Comparison of ENCODE assay signal across 16 cellular contexts in the genomic region with DNA sequence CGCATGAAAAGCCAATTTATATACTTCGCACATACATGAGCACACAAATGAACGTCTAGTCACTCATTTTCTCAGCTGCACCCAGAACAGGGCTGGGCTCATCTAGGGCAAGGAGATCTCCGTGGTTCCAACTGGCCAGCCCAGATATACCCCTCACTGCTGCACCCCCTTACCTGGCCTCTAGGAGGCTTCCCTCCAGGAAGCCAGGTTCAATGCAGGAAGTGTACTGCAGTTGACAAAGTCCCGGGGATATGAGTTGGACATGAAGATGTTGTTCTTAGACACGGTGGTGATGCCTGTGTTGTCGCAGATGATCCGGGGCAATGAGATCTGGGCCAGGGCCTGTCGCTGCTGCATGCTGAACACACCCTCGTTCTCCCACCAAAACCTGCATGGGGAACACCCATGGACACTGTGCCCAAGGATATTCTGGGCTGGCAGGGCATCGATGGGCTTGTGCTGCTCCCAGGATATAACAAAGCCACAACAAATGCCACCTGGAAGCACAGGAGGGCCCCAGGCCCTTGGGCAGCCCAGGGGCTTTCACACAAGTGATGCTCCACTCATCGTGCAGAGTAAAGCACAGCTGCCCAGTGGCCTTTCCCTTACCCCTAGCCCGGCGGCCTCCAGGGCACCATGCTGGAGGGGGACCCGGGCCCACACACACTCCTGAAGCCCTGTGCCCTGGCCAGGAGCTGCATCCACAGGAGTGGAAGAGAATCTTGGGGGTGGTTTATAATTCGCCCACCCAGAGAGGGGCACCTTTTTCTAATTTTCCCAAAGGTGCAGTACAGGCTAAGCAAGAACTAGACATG. TPM values are rescaled to one million over a fixed set of nuclear protein-coding genes. Genes with fewer than 3 reads are reported as not detected.
DNase-seq lines count a peak whose midpoint lies in the region; ATAC-seq, FAIRE-seq and TF ChIP-seq lines count a peak whose summit lies in the region.
"Had no signal": no experiment of that assay in that cellular context is flagged by ENCODE, and none has a peak within 500 bp of the region (broad histone marks: within the 10 kb centered on the region; RNA-seq: fewer than 3 reads in every experiment).

No MANE protein-coding gene starts in this region.

- H3K9me3 ChIP-seq in T-helper 17 cell (ENCODE audit: control insufficient read depth, low read length, poor library complexity, severe bottlenecking), result no peaks in the 10 kb centered on the region
- H3K9me3 ChIP-seq in keratinocyte (ENCODE audit: control insufficient read depth, low read depth, low read length), result no peaks in the 10 kb centered on the region
- H3K9me3 ChIP-seq: colonic mucosa, HAP-1 had no signal

- no peak overlapping the region for H2AFZ ChIP-seq in keratinocyte (ENCODE audit: control insufficient read depth, low read length)

- dilution Hi-C loops in keratinocyte (cut with MboI; ENCODE audit: extremely low pct_ligation_motif_present, low sequenced_read_pairs), result no loop called here

- peaks cover 57% of the 10 kb centered on the region for H3K27me3 Mint-ChIP-seq in T-helper 17 cell

- peak; percentile 4 for DNase-seq in COR-L47 (lab: John Stamatoyannopoulos, UW)
- DNase-seq in T-helper 17 cell, result no peak
- DNase-seq in keratinocyte (ENCODE audit: low read depth, low spot score), result no peak
- no peak for DNase-seq in NCI-H187 treated with DMSO at 0.1 percent for 48 hours (lab: John Stamatoyannopoulos, UW)
- DNase-seq in activated CD4-positive, alpha-beta T cell treated with anti-CD3 and anti-CD28 coated beads for 1 hour, result no peak
- no peak for DNase-seq in activated CD4-positive, alpha-beta T cell treated with anti-CD3 and anti-CD28 coated beads for 4 hours
- no peak for DNase-seq in NCI-H2227 (lab: John Stamatoyannopoulos, UW; ENCODE audit: unreplicated experiment)
- DNase-seq: activated naive CD8-positive, alpha-beta T cell treated with anti-CD3 and anti-CD28 coated beads for 36 hours; CD8-positive, alpha-beta memory T cell; colonic mucosa; NCI-H1417 treated with DMSO at 0.1 percent for 48 hours; T-helper 1 cell had no signal

- H4K20me1 ChIP-seq in keratinocyte (ENCODE audit: control insufficient read depth, extremely low read depth, insufficient read depth, low read length), result no peaks in the 10 kb centered on the region

- H3K4me1 Mint-ChIP-seq in T-helper 17 cell, result no peaks in the 10 kb centered on the region
- H3K4me1 Mint-ChIP-seq: activated naive CD8-positive, alpha-beta T cell treated with anti-CD3 and anti-CD28 coated beads for 36 hours; CD8-positive, alpha-beta memory T cell had no signal

- H3K4me3 Mint-ChIP-seq in T-helper 17 cell, result no peak overlapping the region
- H3K4me3 Mint-ChIP-seq: activated naive CD8-positive, alpha-beta T cell treated with anti-CD3 and anti-CD28 coated beads for 36 hours; CD8-positive, alpha-beta memory T cell had no signal

- ATAC-seq in T-helper 17 cell, result peak; percentile 28

- peaks cover 4% of the 10 kb centered on the region for H3K36me3 Mint-ChIP-seq in T-helper 17 cell (ENCODE audit: low read depth)
- H3K36me3 Mint-ChIP-seq: activated naive CD8-positive, alpha-beta T cell treated with anti-CD3 and anti-CD28 coated beads for 36 hours had no signal

- H3K79me2 ChIP-seq in keratinocyte (ENCODE audit: control insufficient read depth, insufficient read depth, low read length), result no peaks in the 10 kb centered on the region

- no peak overlapping the region for H3K27ac ChIP-seq in keratinocyte (ENCODE audit: control insufficient read depth, insufficient read depth, low read length)
- H3K27ac ChIP-seq: colonic mucosa, skin epidermis had no signal

- H3K27ac Mint-ChIP-seq in T-helper 17 cell, result no peak overlapping the region
- H3K27ac Mint-ChIP-seq: activated naive CD8-positive, alpha-beta T cell treated with anti-CD3 and anti-CD28 coated beads for 36 hours; CD8-positive, alpha-beta memory T cell had no signal

- H3K4me2 ChIP-seq in keratinocyte (ENCODE audit: control insufficient read depth, extremely low read depth, insufficient read depth, low read depth, low read length), result no peak overlapping the region

- H3K9ac ChIP-seq in keratinocyte (ENCODE audit: control insufficient read depth, extremely low read depth, insufficient read depth, low read length), result no peak overlapping the region

- no peaks in the 10 kb centered on the region for H3K36me3 ChIP-seq in keratinocyte (ENCODE audit: control insufficient read depth in 2 of 2, extremely low read depth in 1 of 2, insufficient read depth in 2 of 2, low read length in 2 of 2)
- H3K36me3 ChIP-seq: colonic mucosa, HAP-1 had no signal

- FAIRE-seq in keratinocyte (lab: Jason Lieb, UNC), result no peak

- TF ChIP-seq CTCF in GM12874 (IDR thresholded peaks at IDR 0.05; ENCODE audit: insufficient read depth, low read depth, low read length), result peak; percentile 43; the same call in 1 of the 2 replicates
- peak; percentile 26 to 61 (median 35) for TF ChIP-seq CTCF in keratinocyte (optimal IDR thresholded peaks at IDR 0.05 in 1 of 3, IDR thresholded peaks at IDR 0.05 in 1 of 3, conservative IDR thresholded peaks at IDR 0.05 in 1 of 3; ENCODE audit: extremely low read depth in 1 of 3, insufficient read depth in 2 of 3, low read length in 3 of 3)

- H3K9me1 ChIP-seq in keratinocyte (ENCODE audit: control insufficient read depth, extremely low read depth, insufficient read depth, low read length), result no peaks in the 10 kb centered on the region

- H3K4me3 ChIP-seq in keratinocyte (ENCODE audit: control insufficient read depth in 2 of 3, extremely low read depth in 1 of 3, insufficient read depth in 2 of 3, low read depth in 1 of 3, low read length in 3 of 3), result no peak overlapping the region
- H3K4me3 ChIP-seq: colonic mucosa, HAP-1, skin epidermis had no signal

- no peaks in the 10 kb centered on the region for H3K4me1 ChIP-seq in keratinocyte (ENCODE audit: control insufficient read depth, extremely low read depth, insufficient read depth, low read length)
- H3K4me1 ChIP-seq: colonic mucosa, HAP-1 had no signal

- no peaks in the 10 kb centered on the region for H3K27me3 ChIP-seq in keratinocyte (ENCODE audit: control insufficient read depth, extremely low read depth, insufficient read depth, low read length)
- H3K27me3 ChIP-seq: colonic mucosa had no signal

RNA-seq across cellular contexts. Expression of gene MPO, which starts 10.1 kb away (rescaled TPM):
- total RNA-seq in T-helper 17 cell, result under 1 TPM in 1 of 2 donors, not detected in 1; 0.07 TPM
- polyA plus RNA-seq in keratinocyte, result not detected in 3 replicates
- polyA plus RNA-seq in keratinocyte (2011; ENCODE audit: low read depth), result not detected
- polyA plus RNA-seq in keratinocyte (2011; cell fraction: cytosol; rRNA removed), result not detected in 2 replicates
- not detected in 2 replicates for polyA plus RNA-seq in keratinocyte (2011; cell fraction: nucleus; rRNA removed)
- polyA plus RNA-seq in keratinocyte (2012; ENCODE audit: low replicate concordance), result not detected in 2 replicates
- polyA minus RNA-seq in keratinocyte, result not detected in 3 replicates
- not detected for polyA minus RNA-seq in keratinocyte (2011; cell fraction: cytosol; rRNA and poly(A)+ RNA removed)
- polyA minus RNA-seq in keratinocyte (2011; cell fraction: nucleus; rRNA and poly(A)+ RNA removed), result not detected in 2 replicates
- total RNA-seq: activated CD8-positive, alpha-beta memory T cell treated with anti-CD3 and anti-CD28 coated beads for 36 hours; activated naive CD8-positive, alpha-beta T cell treated with anti-CD3 and anti-CD28 coated beads for 36 hours; CD8-positive, alpha-beta memory T cell; colonic mucosa had no signal
- polyA plus RNA-seq: CD8-positive, alpha-beta memory T cell had no signal

RNA-seq across cellular contexts. Expression of gene LPO, which starts 32.3 kb away (rescaled TPM):
- under 1 TPM in 1 of 2 donors, not detected in 1; 0.44 TPM for total RNA-seq in T-helper 17 cell
- polyA plus RNA-seq in keratinocyte, result not detected in 3 replicates
- polyA plus RNA-seq in keratinocyte (2011; ENCODE audit: low read depth), result not detected
- polyA plus RNA-seq in keratinocyte (2011; cell fraction: cytosol; rRNA removed), result not detected in 2 replicates
- polyA plus RNA-seq in keratinocyte (2011; cell fraction: nucleus; rRNA removed), result not detected in 2 replicates
- not detected in 2 replicates for polyA plus RNA-seq in keratinocyte (2012; ENCODE audit: low replicate concordance)
- not detected in 3 replicates for polyA minus RNA-seq in keratinocyte
- polyA minus RNA-seq in keratinocyte (2011; cell fraction: cytosol; rRNA and poly(A)+ RNA removed), result not detected
- not detected in 2 replicates for polyA minus RNA-seq in keratinocyte (2011; cell fraction: nucleus; rRNA and poly(A)+ RNA removed)
- total RNA-seq: activated CD8-positive, alpha-beta memory T cell treated with anti-CD3 and anti-CD28 coated beads for 36 hours; activated naive CD8-positive, alpha-beta T cell treated with anti-CD3 and anti-CD28 coated beads for 36 hours; CD8-positive, alpha-beta memory T cell; colonic mucosa had no signal
- polyA plus RNA-seq: CD8-positive, alpha-beta memory T cell had no signal

RNA-seq across cellular contexts. Expression of gene MKS1, which starts 51.6 kb away (rescaled TPM):
- total RNA-seq in T-helper 17 cell, result 1 to 10 TPM; 7.6 to 7.7 TPM
- 11.2 to 12.2 TPM (median 12.0 TPM) in 3 replicates for polyA plus RNA-seq in keratinocyte
- polyA plus RNA-seq in keratinocyte (2011; ENCODE audit: low read depth), result 6.6 TPM
- polyA plus RNA-seq in keratinocyte (2011; cell fraction: cytosol; rRNA removed), result 8.4 and 8.9 TPM in 2 replicates
- 23.4 and 26.9 TPM in 2 replicates for polyA plus RNA-seq in keratinocyte (2011; cell fraction: nucleus; rRNA removed)
- 10.3 and 10.7 TPM in 2 replicates for polyA plus RNA-seq in keratinocyte (2012; ENCODE audit: low replicate concordance)
- 10.6 to 26.7 TPM (median 14.0 TPM) in 3 replicates for polyA minus RNA-seq in keratinocyte
- 14.6 TPM for polyA minus RNA-seq in keratinocyte (2011; cell fraction: cytosol; rRNA and poly(A)+ RNA removed)
- 9.6 and 10.2 TPM in 2 replicates for polyA minus RNA-seq in keratinocyte (2011; cell fraction: nucleus; rRNA and poly(A)+ RNA removed)

RNA-seq across cellular contexts. Expression of gene TSPOAP1, which starts 57.9 kb away (rescaled TPM):
- total RNA-seq in T-helper 17 cell, result 10 to 100 TPM; 30.5 to 32.8 TPM
- polyA plus RNA-seq in keratinocyte, result 0.02 to 0.10 TPM (median 0.04 TPM) in 3 replicates
- polyA plus RNA-seq in keratinocyte (2011; ENCODE audit: low read depth), result not detected
- polyA plus RNA-seq in keratinocyte (2011; cell fraction: cytosol; rRNA removed), result not detected in 2 replicates
- 0.22 and 0.36 TPM in 2 replicates for polyA plus RNA-seq in keratinocyte (2011; cell fraction: nucleus; rRNA removed)
- polyA plus RNA-seq in keratinocyte (2012; ENCODE audit: low replicate concordance), result 0.10 TPM in 1 of 2 replicates, not detected in the other
- 0.22 TPM in 1 of 3 replicates, not detected in the others for polyA minus RNA-seq in keratinocyte
- not detected for polyA minus RNA-seq in keratinocyte (2011; cell fraction: cytosol; rRNA and poly(A)+ RNA removed)
- not detected in 2 replicates for polyA minus RNA-seq in keratinocyte (2011; cell fraction: nucleus; rRNA and poly(A)+ RNA removed)
